Comparison of ENCODE assay signal across 27 cellular contexts in the genomic region with DNA sequence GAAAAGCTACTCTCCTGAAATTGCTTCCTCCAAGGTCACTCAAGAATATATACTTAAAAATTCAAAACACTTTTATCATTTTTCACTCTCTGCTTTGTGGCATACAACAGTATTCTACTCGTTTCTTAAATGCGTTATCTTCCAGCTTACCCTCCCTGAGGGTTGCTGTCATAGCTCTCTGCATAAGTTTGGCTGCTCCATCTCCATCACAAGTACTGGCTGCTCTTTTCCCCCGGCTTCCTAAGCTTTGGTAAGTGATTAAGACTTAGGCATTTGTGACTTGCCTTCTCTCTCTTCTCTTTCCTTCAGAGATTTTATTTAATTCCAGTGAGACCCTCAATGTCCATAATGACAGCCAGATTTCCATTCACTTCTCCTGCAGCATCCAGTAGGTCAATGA.
"Had no signal": no experiment of that assay in that cellular context is flagged by ENCODE, and none has a peak within 500 bp of the region (broad histone marks: within the 10 kb centered on the region; RNA-seq: fewer than 3 reads in every experiment).

No MANE protein-coding gene starts in this region.

- H3K4me3 ChIP-seq: stomach, suprapubic skin, testis, thoracic aorta, thyroid gland, tibial artery, tibial nerve, transverse colon, upper lobe of left lung, upper lobe of right lung, uterus, vagina had no signal

- H3K4me1 ChIP-seq: stomach, suprapubic skin, testis, thyroid gland, tibial artery, tibial nerve, transverse colon, upper lobe of left lung, upper lobe of right lung, uterus, vagina had no signal

- H3K9me3 ChIP-seq: stomach, suprapubic skin, testis, thoracic aorta, thyroid gland, tibial artery, tibial nerve, transverse colon, upper lobe of left lung, upper lobe of right lung, uterus, vagina had no signal

- ATAC-seq: stimulated activated effector memory CD8-positive, alpha-beta T cell treated with anti-CD3 and anti-CD28 coated beads, Interleukin-12 subunit alpha, Interleukin-12 subunit beta, amount 100 ng/mL, for 72 hours; stimulated activated memory B cell treated with anti-CD40 and anti-IgM and Interleukin-4, amounts not matched to agents 10 μg/mL and 1 μg/mL and 100 μg/mL, for 72 hours; stimulated activated naive B cell treated with anti-CD40 and anti-IgM and Interleukin-4, amounts not matched to agents 10 μg/mL and 1 μg/mL and 100 μg/mL, for 72 hours; stimulated activated naive CD8-positive, alpha-beta T cell treated with anti-CD3 and anti-CD28 coated beads, Interleukin-15, amount 100 ng/mL, for 72 hours; stimulated activated naive CD8-positive, alpha-beta T cell treated with anti-CD3 and anti-CD28 coated beads, Interleukin-15, Interleukin-2, amounts not matched to agents 100 U/mL and 50 U/mL, for 24 hours; upper lobe of right lung had no signal

- H3K27me3 Mint-ChIP-seq: stimulated activated memory B cell treated with anti-CD40 and anti-IgM and Interleukin-4, amounts not matched to agents 10 μg/mL and 1 μg/mL and 100 μg/mL, for 72 hours; stimulated activated naive B cell treated with anti-CD40 and anti-IgM and Interleukin-4, amounts not matched to agents 10 μg/mL and 1 μg/mL and 100 μg/mL, for 72 hours; stimulated activated naive CD8-positive, alpha-beta T cell treated with anti-CD3 and anti-CD28 coated beads, Interleukin-15, amount 100 ng/mL, for 72 hours; stimulated activated naive CD8-positive, alpha-beta T cell treated with anti-CD3 and anti-CD28 coated beads, Interleukin-15, Interleukin-2, amounts not matched to agents 100 ng/mL and 50 ng/mL, for 24 hours had no signal

- H3K27ac ChIP-seq: stomach, suprapubic skin, testis, thoracic aorta, thyroid gland, tibial artery, tibial nerve, transverse colon, upper lobe of left lung, upper lobe of right lung, uterus, vagina had no signal

- DNase-seq: stimulated activated CD4-positive, alpha-beta T cell treated with anti-CD3 and anti-CD28 coated beads, Interleukin-4, amount 100 ng/mL, for 1 hour; stimulated activated CD4-positive, alpha-beta T cell treated with anti-CD3 and anti-CD28 coated beads, Interleukin-4, amount 100 ng/mL, for 24 hours; stimulated activated CD4-positive, alpha-beta T cell treated with anti-CD3 and anti-CD28 coated beads, Interleukin-4, amount 100 ng/mL, for 4 hours; stimulated activated CD8-positive, alpha-beta memory T cell treated with anti-CD3 and anti-CD28 coated beads, Interleukin-4, amount 100 ng/mL, for 48 hours; stimulated activated naive B cell treated with anti-CD40 and anti-IgM and Interleukin-4, amounts not matched to agents 10 μg/mL and 1 μg/mL and 100 μg/mL, for 72 hours; stimulated activated naive CD4-positive, alpha-beta T cell; stimulated activated naive CD4-positive, alpha-beta T cell treated with Interleukin-2 at 50 U/mL for 16 hours; stimulated activated naive CD8-positive, alpha-beta T cell treated with anti-CD3 and anti-CD28 coated beads, Interleukin-15, amount 100 ng/mL, for 72 hours; stimulated activated naive CD8-positive, alpha-beta T cell treated with anti-CD3 and anti-CD28 coated beads, Interleukin-15, Interleukin-2, amounts not matched to agents 100 U/mL and 50 U/mL, for 24 hours; stomach; substantia nigra; testis; thyroid gland; tibial artery; transverse colon; trophoblast cell; upper lobe of right lung; uterus had no signal

- H3K4me3 Mint-ChIP-seq: stimulated activated effector memory CD8-positive, alpha-beta T cell treated with anti-CD3 and anti-CD28 coated beads, Interleukin-12 subunit alpha, Interleukin-12 subunit beta, amount 100 ng/mL, for 72 hours; stimulated activated memory B cell treated with anti-CD40 and anti-IgM and Interleukin-4, amounts not matched to agents 10 μg/mL and 1 μg/mL and 100 μg/mL, for 72 hours; stimulated activated naive B cell treated with anti-CD40 and anti-IgM and Interleukin-4, amounts not matched to agents 10 μg/mL and 1 μg/mL and 100 μg/mL, for 72 hours; stimulated activated naive CD8-positive, alpha-beta T cell treated with anti-CD3 and anti-CD28 coated beads, Interleukin-15, amount 100 ng/mL, for 72 hours; stimulated activated naive CD8-positive, alpha-beta T cell treated with anti-CD3 and anti-CD28 coated beads, Interleukin-15, Interleukin-2, amounts not matched to agents 100 ng/mL and 50 ng/mL, for 24 hours; type B pancreatic cell had no signal

- H3K9me3 Mint-ChIP-seq: stimulated activated naive CD8-positive, alpha-beta T cell treated with anti-CD3 and anti-CD28 coated beads, Interleukin-15, amount 100 ng/mL, for 72 hours; type B pancreatic cell had no signal

- H3K27ac Mint-ChIP-seq: stimulated activated effector memory CD8-positive, alpha-beta T cell treated with anti-CD3 and anti-CD28 coated beads, Interleukin-12 subunit alpha, Interleukin-12 subunit beta, amount 100 ng/mL, for 72 hours; stimulated activated memory B cell treated with anti-CD40 and anti-IgM and Interleukin-4, amounts not matched to agents 10 μg/mL and 1 μg/mL and 100 μg/mL, for 72 hours; stimulated activated naive B cell treated with anti-CD40 and anti-IgM and Interleukin-4, amounts not matched to agents 10 μg/mL and 1 μg/mL and 100 μg/mL, for 72 hours; stimulated activated naive CD8-positive, alpha-beta T cell treated with anti-CD3 and anti-CD28 coated beads, Interleukin-15, amount 100 ng/mL, for 72 hours; stimulated activated naive CD8-positive, alpha-beta T cell treated with anti-CD3 and anti-CD28 coated beads, Interleukin-15, Interleukin-2, amounts not matched to agents 100 ng/mL and 50 ng/mL, for 24 hours; type B pancreatic cell had no signal

- H3K27me3 ChIP-seq: stomach, suprapubic skin, testis, thyroid gland, tibial artery, tibial nerve, transverse colon, upper lobe of left lung, upper lobe of right lung, uterus, vagina had no signal

- H3K36me3 Mint-ChIP-seq: stimulated activated effector memory CD8-positive, alpha-beta T cell treated with anti-CD3 and anti-CD28 coated beads, Interleukin-12 subunit alpha, Interleukin-12 subunit beta, amount 100 ng/mL, for 72 hours; stimulated activated memory B cell treated with anti-CD40 and anti-IgM and Interleukin-4, amounts not matched to agents 10 μg/mL and 1 μg/mL and 100 μg/mL, for 72 hours; stimulated activated naive B cell treated with anti-CD40 and anti-IgM and Interleukin-4, amounts not matched to agents 10 μg/mL and 1 μg/mL and 100 μg/mL, for 72 hours; type B pancreatic cell had no signal

- H3K4me1 Mint-ChIP-seq: stimulated activated effector memory CD8-positive, alpha-beta T cell treated with anti-CD3 and anti-CD28 coated beads, Interleukin-12 subunit alpha, Interleukin-12 subunit beta, amount 100 ng/mL, for 72 hours; stimulated activated memory B cell treated with anti-CD40 and anti-IgM and Interleukin-4, amounts not matched to agents 10 μg/mL and 1 μg/mL and 100 μg/mL, for 72 hours; stimulated activated naive B cell treated with anti-CD40 and anti-IgM and Interleukin-4, amounts not matched to agents 10 μg/mL and 1 μg/mL and 100 μg/mL, for 72 hours; stimulated activated naive CD8-positive, alpha-beta T cell treated with anti-CD3 and anti-CD28 coated beads, Interleukin-15, amount 100 ng/mL, for 72 hours had no signal

- H3K36me3 ChIP-seq: stomach, suprapubic skin, thoracic aorta, thyroid gland, tibial artery, tibial nerve, transverse colon, upper lobe of left lung, upper lobe of right lung, uterus, vagina had no signal
